1 cellular context compared by ENCODE assay signal in genomic region chr1:111541721-111542120, GRCh38.
TF ChIP-seq lines count a peak whose summit lies in the region.

No MANE protein-coding gene starts in this region.

TF ChIP-seq in A549, 52 proteins besides CTCF, POLR2A, EP300 and RAD21 (continued from another document):
- TF ChIP-seq REST (IDR thresholded peaks at IDR 0.05) (no peak), POLR2AphosphoS2 (conservative IDR thresholded peaks at IDR 0.05; ENCODE audit: low read length) (no peak), NR3C1 (IDR thresholded peaks at IDR 0.05) (no peak), GATA3 (IDR thresholded peaks at IDR 0.05; ENCODE audit: borderline replicate concordance) (no peak), FOXS1 (CRISPR knock-in tag; IDR thresholded peaks at IDR 0.05) (no peak)
